ENCODE assay signal across 19 cellular contexts in the genomic region with DNA sequence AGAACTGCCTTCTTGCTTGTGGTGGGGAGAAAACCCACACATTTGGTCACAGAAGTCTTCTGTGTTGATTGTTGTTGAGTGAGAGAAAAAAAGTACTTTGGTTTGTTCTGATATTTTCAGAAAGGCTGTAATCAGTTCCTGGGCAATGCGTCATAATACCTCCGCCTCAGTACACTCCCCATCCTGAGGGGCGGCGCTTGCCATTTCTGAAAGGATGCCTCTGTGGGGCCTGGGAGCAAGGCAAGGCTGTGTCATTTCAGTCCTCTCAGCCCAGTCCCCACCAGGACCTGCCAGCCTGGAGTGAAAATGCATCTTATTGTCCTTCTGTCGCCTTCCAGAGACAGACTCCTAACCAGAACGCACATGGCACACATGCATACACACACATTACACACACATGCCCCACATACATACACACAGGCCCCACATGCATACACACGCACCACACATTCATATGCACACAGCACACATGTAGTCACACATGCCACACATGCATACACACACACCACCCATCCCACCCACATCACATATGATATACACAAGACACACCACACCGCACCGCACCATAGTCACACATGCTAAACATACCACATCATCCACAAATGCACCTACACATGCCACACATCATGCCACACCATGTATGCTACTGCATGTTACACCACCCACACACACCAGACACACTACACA.
DNase-seq lines count a peak whose midpoint lies in the region; ATAC-seq, FAIRE-seq and TF ChIP-seq lines count a peak whose summit lies in the region.
"Had no signal": no experiment of that assay in that cellular context is flagged by ENCODE, and none has a peak within 500 bp of the region (broad histone marks: within the 10 kb centered on the region; RNA-seq: fewer than 3 reads in every experiment).

No MANE protein-coding gene starts in this region.

- H3K4me3 Mint-ChIP-seq in T-cell: no peak overlapping the region
- H3K4me3 Mint-ChIP-seq: activated T-helper 17 cell treated with anti-CD3 and anti-CD28 coated beads, Interleukin-2, amount 50 U/mL, for 72 hours had no signal

- H3K27me3 ChIP-seq in heart right ventricle (peaks cover 0 to 27% (median 0%) of the 10 kb centered on the region in 7 donors), esophagus squamous epithelium (peaks cover 0 to 49% (median 2%) of the 10 kb centered on the region in 4 donors), rectal smooth muscle tissue (ENCODE audit: control insufficient read depth, insufficient read depth, low read length) (no peaks in the 10 kb centered on the region)
- H3K27me3 ChIP-seq: BLaER1, pancreas had no signal

- no peak overlapping the region for H3K27ac Mint-ChIP-seq in T-cell
- H3K27ac Mint-ChIP-seq: activated T-helper 17 cell treated with anti-CD3 and anti-CD28 coated beads, Interleukin-2, amount 50 U/mL, for 72 hours had no signal

- peaks cover 15 to 16% of the 10 kb centered on the region in 2 donors for H3K27me3 Mint-ChIP-seq in T-cell

- DNase-seq in heart right ventricle (no peak), left ventricle myocardium superior (no peak), esophagus squamous epithelium (lab: John Stamatoyannopoulos, UW) (no peak), urothelium cell line (ENCODE audit: low spot score) (no peak), T-cell (no peak), SW 1271 (lab: John Stamatoyannopoulos, UW) (no peak)
- DNase-seq: central memory CD4-positive, alpha-beta T cell; DMS 273 treated with DMSO at 0.1 percent for 48 hours; foreskin keratinocyte; GF-D8; MV-4-11; NCI-H1930; NCI-H446 treated with DMSO at 0.1 percent for 48 hours; pancreas; WERI-Rb-1 had no signal

- H3K36me3 Mint-ChIP-seq in T-cell: no peaks in the 10 kb centered on the region

- intact Hi-C loops in heart right ventricle (cut with DNase I): loop anchor here in 1 of 10 donors (10.0 kb wide), 1 partner anchor 90 kb away; no protein-coding TSS in a partner anchor
- intact Hi-C loops in left ventricle myocardium superior (cut with micrococcal nuclease): no loop called here
- intact Hi-C loops in esophagus squamous epithelium (cut with DNase I): no loop called here

- POLR2A ChIA-PET in T-cell (lab: Charles Lee): no interaction called here

- TF ChIP-seq CTCF in heart right ventricle (IDR thresholded peaks at IDR 0.05): no peak
- TF ChIP-seq CTCF in esophagus squamous epithelium (IDR thresholded peaks at IDR 0.05): no peak

- 98 to 99% methylated on average over 9 of the region's 9 CpGs for WGBS in heart right ventricle, 2 donors
- 94 to 97% methylated on average over 7 to 9 of the region's 9 CpGs for WGBS in esophagus squamous epithelium, 2 donors

- H3K4me3 ChIP-seq in heart right ventricle: no peak overlapping the region
- no peak overlapping the region for H3K4me3 ChIP-seq in esophagus squamous epithelium
- no peak overlapping the region for H3K4me3 ChIP-seq in rectal smooth muscle tissue (ENCODE audit: low read length)
- H3K4me3 ChIP-seq: BLaER1, pancreas had no signal

- TF ChIP-seq POLR2A in esophagus squamous epithelium (IDR thresholded peaks at IDR 0.05): no peak

- peak; percentile 100 for FAIRE-seq in urothelium cell line (lab: Jason Lieb, UNC)
- FAIRE-seq: pancreas had no signal

- ATAC-seq in heart right ventricle: no peak
- no peak for ATAC-seq in left ventricle myocardium superior
- no peak for ATAC-seq in GM19463 (IDR thresholded peaks at IDR 0.05; ENCODE audit: unreplicated experiment)
- ATAC-seq in T-cell (replicated peaks in 1 of 4): no peak
- ATAC-seq: activated T-helper 17 cell treated with anti-CD3 and anti-CD28 coated beads, Interleukin-2, amount 50 U/mL, for 72 hours; foreskin keratinocyte had no signal

- no peak overlapping the region for H3K9ac ChIP-seq in rectal smooth muscle tissue (ENCODE audit: low read length)
- H3K9ac ChIP-seq: BLaER1 had no signal

- H3K4me1 Mint-ChIP-seq in T-cell: no peaks in the 10 kb centered on the region
- H3K4me1 Mint-ChIP-seq: activated T-helper 17 cell treated with anti-CD3 and anti-CD28 coated beads, Interleukin-2, amount 50 U/mL, for 72 hours had no signal

- H3K27ac ChIP-seq in heart right ventricle (peak overlapping the region in 9 of 10 donors; percentile 74 to 95 (median 89)), esophagus squamous epithelium (peak overlapping the region; percentile 43 to 87 (median 76)), rectal smooth muscle tissue (ENCODE audit: low read depth, low read length) (peak overlapping the region; percentile 76)
- H3K27ac ChIP-seq: BLaER1, foreskin keratinocyte, pancreas, WERI-Rb-1 had no signal

- H3K9me3 ChIP-seq in heart right ventricle: no peaks in the 10 kb centered on the region
- H3K9me3 ChIP-seq in esophagus squamous epithelium: no peaks in the 10 kb centered on the region
- H3K9me3 ChIP-seq: pancreas had no signal

- H3K4me1 ChIP-seq in heart right ventricle: peaks cover 3 to 24% (median 15%) of the 10 kb centered on the region in 9 donors
- H3K4me1 ChIP-seq in esophagus squamous epithelium: peaks cover 6 to 30% (median 7%) of the 10 kb centered on the region in 3 donors
- H3K4me1 ChIP-seq in rectal smooth muscle tissue (ENCODE audit: control insufficient read depth, insufficient read depth, low read length): peaks cover 13% of the 10 kb centered on the region
- H3K4me1 ChIP-seq: BLaER1, foreskin keratinocyte, pancreas had no signal

- H3K36me3 ChIP-seq in heart right ventricle (no peaks in the 10 kb centered on the region), esophagus squamous epithelium (no peaks in the 10 kb centered on the region), rectal smooth muscle tissue (ENCODE audit: control insufficient read depth, insufficient read depth, low read length) (no peaks in the 10 kb centered on the region)
- H3K36me3 ChIP-seq: BLaER1, pancreas, WERI-Rb-1 had no signal

- CTCF ChIA-PET in T-cell (lab: Charles Lee): no interaction called here

- H3K9me3 Mint-ChIP-seq in T-cell: no peaks in the 10 kb centered on the region
- H3K9me3 Mint-ChIP-seq: activated T-helper 17 cell treated with anti-CD3 and anti-CD28 coated beads, Interleukin-2, amount 50 U/mL, for 72 hours had no signal
